In the genomic region with DNA sequence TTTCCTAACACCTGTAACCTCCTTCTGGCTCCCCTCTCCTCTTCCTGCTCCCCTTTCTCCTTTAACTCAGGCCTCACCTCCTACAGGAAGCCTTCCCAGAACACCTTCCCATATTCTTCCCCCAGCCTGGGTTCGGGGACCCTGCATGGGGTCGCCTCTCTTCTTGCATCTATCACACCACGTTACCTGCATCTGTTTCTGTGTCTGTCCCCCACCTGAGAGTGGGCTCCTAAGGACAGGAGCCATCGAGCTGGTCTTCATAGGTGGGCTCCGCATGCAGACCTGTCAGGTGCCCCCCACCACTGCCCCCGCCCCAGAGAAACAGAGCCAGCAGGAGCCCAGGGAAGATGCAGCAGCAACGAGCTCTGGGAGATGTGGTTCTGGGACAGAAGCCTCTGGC, we compare ENCODE assay signal across 23 cellular contexts.
"Had no signal": no experiment of that assay in that cellular context is flagged by ENCODE, and none has a peak within 500 bp of the region (broad histone marks: within the 10 kb centered on the region; RNA-seq: fewer than 3 reads in every experiment).

No MANE protein-coding gene starts in this region.

- H3K4me2 ChIP-seq: KMS-11 had no signal

- H3K27ac Mint-ChIP-seq: IgD-negative memory B cell had no signal

- H3K36me3 ChIP-seq: SJCRH30 had no signal

- H3K27ac ChIP-seq: KMS-11, RWPE1, SJCRH30 had no signal

- ATAC-seq: HepG2, K562, Panc1, SK-N-SH treated with all-trans-retinoic acid at 6 μM for 48 hours had no signal

- H3K4me3 ChIP-seq: K562, SJCRH30 had no signal

- DNase-seq: Kasumi-1, MM.1S, NCI-H1092 treated with DMSO at 0.1 percent for 48 hours, NCI-H1436, NCI-H187, NCI-H2029, NCI-H2081 treated with DMSO at 0.1 percent for 48 hours, NCI-H2171, NCI-H226, NCI-H446, NCI-H510A, NCI-H524 treated with DMSO at 0.1 percent for 48 hours, NCI-H69, NCI-H774, SHP77 treated with DMSO at 0.1 percent for 48 hours, SJCRH30 had no signal

- H3K9ac ChIP-seq: KMS-11 had no signal

- H3K9me3 Mint-ChIP-seq: IgD-negative memory B cell had no signal

- H3K4me1 ChIP-seq: SJCRH30 had no signal

- H3K4me1 Mint-ChIP-seq: IgD-negative memory B cell had no signal

- H3K9me3 ChIP-seq: SJCRH30 had no signal
